Comparison of ENCODE assay signal across 1 cellular context in the genomic region with DNA sequence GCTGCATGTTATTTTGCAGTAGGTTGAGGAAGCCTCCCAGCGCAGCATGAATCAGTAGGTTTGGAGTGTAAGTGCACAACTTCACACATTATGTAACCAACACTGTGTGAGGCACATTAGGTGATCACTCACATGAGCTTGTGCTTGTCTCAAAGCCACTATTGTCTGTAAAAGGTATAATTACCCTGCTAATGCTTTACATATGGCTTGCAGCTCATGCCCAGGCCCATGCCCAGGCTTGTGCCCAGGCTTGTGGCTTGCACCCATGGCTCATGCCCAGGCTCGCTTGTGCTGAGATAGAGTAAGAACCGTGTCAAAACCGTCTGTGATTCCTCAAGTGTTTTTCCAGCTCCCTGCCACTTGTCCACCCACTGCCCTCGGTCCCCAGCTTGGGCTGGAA.
TF ChIP-seq lines count a peak whose summit lies in the region.

No MANE protein-coding gene starts in this region.

TF ChIP-seq in H1, 55 proteins besides CTCF, POLR2A, EP300 and RAD21:
- TF ChIP-seq HDAC6 (IDR thresholded peaks at IDR 0.05; ENCODE audit: low read depth, low read length) (no peak), CTBP2 (IDR thresholded peaks at IDR 0.05; ENCODE audit: borderline replicate concordance, insufficient read depth, insufficient read length, low read length) (no peak), NRF1 (IDR thresholded peaks at IDR 0.05; ENCODE audit: low read depth, low read length) (no peak), FOSL1 (IDR thresholded peaks at IDR 0.05; ENCODE audit: insufficient read depth, low read depth, low read length) (no peak), NANOG (IDR thresholded peaks at IDR 0.05; ENCODE audit: insufficient read depth, low read depth, low read length, poor library complexity, severe bottlenecking) (no peak), HDAC2 (IDR thresholded peaks at IDR 0.05; ENCODE audit: borderline replicate concordance in 1 of 2, low read depth in 2 of 2, low read length in 2 of 2) (no peak), RBBP5 (IDR thresholded peaks at IDR 0.05; ENCODE audit: borderline replicate concordance, low read depth, low read length) (no peak), SIRT6 (IDR thresholded peaks at IDR 0.05; ENCODE audit: low read length) (no peak), KDM1A (IDR thresholded peaks at IDR 0.05; ENCODE audit: borderline replicate concordance, low read length) (no peak), YY1 (IDR thresholded peaks at IDR 0.05; ENCODE audit: low read depth, low read length) (no peak), RNF2 (IDR thresholded peaks at IDR 0.05; ENCODE audit: borderline replicate concordance, low read depth, low read length, missing control alignments, poor library complexity, severe bottlenecking) (no peak)
- TF ChIP-seq, protein P1, sequence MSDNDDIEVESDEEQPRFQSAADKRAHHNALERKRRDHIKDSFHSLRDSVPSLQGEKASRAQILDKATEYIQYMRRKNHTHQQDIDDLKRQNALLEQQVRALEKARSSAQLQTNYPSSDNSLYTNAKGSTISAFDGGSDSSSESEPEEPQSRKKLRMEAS (IDR thresholded peaks at IDR 0.05), result no peak
